21 cellular contexts compared by ENCODE assay signal in genomic region chr9:122695696-122696095, GRCh38. TPM values are rescaled to one million over a fixed set of nuclear protein-coding genes. Genes with fewer than 3 reads are reported as not detected.
"Had no signal": no experiment of that assay in that cellular context is flagged by ENCODE, and none has a peak within 500 bp of the region (broad histone marks: within the 10 kb centered on the region; RNA-seq: fewer than 3 reads in every experiment).

No MANE protein-coding gene starts in this region.

- H3K27me3 ChIP-seq: ascending aorta, cardiac muscle cell, dorsolateral prefrontal cortex, right atrium auricular region, tibial nerve, uterus had no signal

- H3K4me3 ChIP-seq: ascending aorta, cardiac muscle cell, dorsolateral prefrontal cortex, right atrium auricular region, skin epidermis, tibial nerve, uterus had no signal

- DNase-seq: activated CD4-positive, alpha-beta T cell treated with anti-CD3 and anti-CD28 coated beads, Interleukin-2, amount 50 U/mL, for 4 hours; activated naive CD4-positive, alpha-beta T cell treated with anti-CD3 and anti-CD28 coated beads, Interleukin-2, amount 10 ng/mL, durations not matched to agents 7 days and 5 days; dorsolateral prefrontal cortex; endodermal cell; glutamatergic neuron; hypothalamus; kidney glomerular epithelial cell; mesendoderm; natural killer cell; stimulated activated CD4-positive, alpha-beta T cell treated with anti-CD3 and anti-CD28 coated beads, Interleukin-15, amount 100 ng/mL, for 24 hours; stimulated activated CD4-positive, alpha-beta T cell treated with anti-CD3 and anti-CD28 coated beads, Interleukin-4, amount 100 ng/mL, for 24 hours; stimulated activated naive CD4-positive, alpha-beta T cell; substantia nigra; T-helper 9 cell; uterus had no signal

- H3K36me3 ChIP-seq: ascending aorta, cardiac muscle cell, right atrium auricular region, tibial nerve, uterus had no signal

RNA-seq across cellular contexts. Expression of gene OR1L3, which starts 20.8 kb away (rescaled TPM):
- total RNA-seq: ascending aorta, cardiac muscle cell, endodermal cell, liver, natural killer cell, right atrium auricular region, tibial nerve, uterus had no signal

RNA-seq across cellular contexts. Expression of gene OR1L4, which starts 28.1 kb away (rescaled TPM):
- total RNA-seq: ascending aorta, cardiac muscle cell, dorsolateral prefrontal cortex, endodermal cell, liver, natural killer cell, right atrium auricular region, tibial nerve, uterus had no signal

RNA-seq across cellular contexts. Expression of gene OR1L1, which starts 34.2 kb away (rescaled TPM):
- total RNA-seq: ascending aorta, cardiac muscle cell, endodermal cell, liver, natural killer cell, right atrium auricular region, tibial nerve, uterus had no signal

RNA-seq across cellular contexts. Expression of gene OR1B1, which starts 38.3 kb away (rescaled TPM):
- total RNA-seq: ascending aorta, cardiac muscle cell, endodermal cell, liver, right atrium auricular region had no signal

RNA-seq across cellular contexts. Expression of gene OR1L6, which starts 46.4 kb away (rescaled TPM):
- total RNA-seq: ascending aorta, cardiac muscle cell, dorsolateral prefrontal cortex, endodermal cell, liver, natural killer cell, right atrium auricular region, tibial nerve, uterus had no signal
